ENCODE assay signal across 2 cellular contexts in the genomic region with DNA sequence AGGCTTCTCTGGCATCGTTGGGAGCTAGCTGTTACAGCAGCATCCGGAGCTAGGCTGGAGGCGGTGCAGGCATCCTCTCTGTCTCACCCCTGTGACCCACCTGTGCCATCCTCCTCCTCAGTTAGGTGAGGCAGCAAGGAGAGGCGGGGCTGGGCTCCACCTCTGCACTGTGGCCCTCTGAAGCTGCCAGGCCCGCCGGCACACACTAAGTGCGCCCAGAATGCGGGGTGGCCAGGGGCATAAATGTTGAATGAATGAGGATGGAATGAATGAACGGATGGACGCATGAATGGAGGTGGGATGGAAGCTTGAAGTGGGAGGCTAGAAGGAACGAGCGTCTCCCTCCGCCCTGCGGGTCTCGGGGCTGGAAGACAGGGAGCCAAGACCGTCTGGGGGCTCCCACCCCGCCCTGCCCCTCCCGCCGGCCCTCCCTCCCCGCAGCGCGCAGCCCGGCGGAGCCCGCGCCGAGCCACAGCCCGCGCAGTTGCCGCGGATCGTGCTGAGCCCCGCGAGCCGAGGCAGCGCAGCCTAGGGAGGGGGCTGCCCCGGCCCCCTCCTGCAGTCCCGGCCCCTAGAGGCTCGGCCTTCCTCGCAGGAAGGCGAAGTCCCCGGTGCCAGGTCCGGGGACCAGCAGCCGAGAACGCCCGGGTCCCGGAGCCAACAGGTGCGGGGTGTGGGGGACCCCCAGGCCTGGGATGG.
TF ChIP-seq lines count a peak whose summit lies in the region.

Gene HCRTR1 (plus strand): TSS at position 472 of the 699 bp plus-strand sequence. CDS start 1,504 bp downstream, outside the sequence.

TF ChIP-seq in Ishikawa, 13 proteins besides CTCF, POLR2A, EP300 and RAD21:
- TF ChIP-seq, protein P1, sequence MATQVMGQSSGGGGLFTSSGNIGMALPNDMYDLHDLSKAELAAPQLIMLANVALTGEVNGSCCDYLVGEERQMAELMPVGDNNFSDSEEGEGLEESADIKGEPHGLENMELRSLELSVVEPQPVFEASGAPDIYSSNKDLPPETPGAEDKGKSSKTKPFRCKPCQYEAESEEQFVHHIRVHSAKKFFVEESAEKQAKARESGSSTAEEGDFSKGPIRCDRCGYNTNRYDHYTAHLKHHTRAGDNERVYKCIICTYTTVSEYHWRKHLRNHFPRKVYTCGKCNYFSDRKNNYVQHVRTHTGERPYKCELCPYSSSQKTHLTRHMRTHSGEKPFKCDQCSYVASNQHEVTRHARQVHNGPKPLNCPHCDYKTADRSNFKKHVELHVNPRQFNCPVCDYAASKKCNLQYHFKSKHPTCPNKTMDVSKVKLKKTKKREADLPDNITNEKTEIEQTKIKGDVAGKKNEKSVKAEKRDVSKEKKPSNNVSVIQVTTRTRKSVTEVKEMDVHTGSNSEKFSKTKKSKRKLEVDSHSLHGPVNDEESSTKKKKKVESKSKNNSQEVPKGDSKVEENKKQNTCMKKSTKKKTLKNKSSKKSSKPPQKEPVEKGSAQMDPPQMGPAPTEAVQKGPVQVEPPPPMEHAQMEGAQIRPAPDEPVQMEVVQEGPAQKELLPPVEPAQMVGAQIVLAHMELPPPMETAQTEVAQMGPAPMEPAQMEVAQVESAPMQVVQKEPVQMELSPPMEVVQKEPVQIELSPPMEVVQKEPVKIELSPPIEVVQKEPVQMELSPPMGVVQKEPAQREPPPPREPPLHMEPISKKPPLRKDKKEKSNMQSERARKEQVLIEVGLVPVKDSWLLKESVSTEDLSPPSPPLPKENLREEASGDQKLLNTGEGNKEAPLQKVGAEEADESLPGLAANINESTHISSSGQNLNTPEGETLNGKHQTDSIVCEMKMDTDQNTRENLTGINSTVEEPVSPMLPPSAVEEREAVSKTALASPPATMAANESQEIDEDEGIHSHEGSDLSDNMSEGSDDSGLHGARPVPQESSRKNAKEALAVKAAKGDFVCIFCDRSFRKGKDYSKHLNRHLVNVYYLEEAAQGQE (IDR thresholded peaks at IDR 0.05; ENCODE audit: low read depth) = no peak
- no peak for TF ChIP-seq TCF12 (IDR thresholded peaks at IDR 0.05; ENCODE audit: low read depth)
- no peak for TF ChIP-seq USF1 (IDR thresholded peaks at IDR 0.05)
- TF ChIP-seq FOXM1 (IDR thresholded peaks at IDR 0.05; ENCODE audit: borderline replicate concordance, low read depth) = no peak
- TF ChIP-seq, protein P2, sequence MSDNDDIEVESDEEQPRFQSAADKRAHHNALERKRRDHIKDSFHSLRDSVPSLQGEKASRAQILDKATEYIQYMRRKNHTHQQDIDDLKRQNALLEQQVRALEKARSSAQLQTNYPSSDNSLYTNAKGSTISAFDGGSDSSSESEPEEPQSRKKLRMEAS (IDR thresholded peaks at IDR 0.05) = peak; percentile 19; the same call in 1 of the 2 replicates

TF ChIP-seq in GM12878, 131 proteins besides CTCF, POLR2A, EP300 and RAD21 (continued from another document):
- TF ChIP-seq, protein P3, sequence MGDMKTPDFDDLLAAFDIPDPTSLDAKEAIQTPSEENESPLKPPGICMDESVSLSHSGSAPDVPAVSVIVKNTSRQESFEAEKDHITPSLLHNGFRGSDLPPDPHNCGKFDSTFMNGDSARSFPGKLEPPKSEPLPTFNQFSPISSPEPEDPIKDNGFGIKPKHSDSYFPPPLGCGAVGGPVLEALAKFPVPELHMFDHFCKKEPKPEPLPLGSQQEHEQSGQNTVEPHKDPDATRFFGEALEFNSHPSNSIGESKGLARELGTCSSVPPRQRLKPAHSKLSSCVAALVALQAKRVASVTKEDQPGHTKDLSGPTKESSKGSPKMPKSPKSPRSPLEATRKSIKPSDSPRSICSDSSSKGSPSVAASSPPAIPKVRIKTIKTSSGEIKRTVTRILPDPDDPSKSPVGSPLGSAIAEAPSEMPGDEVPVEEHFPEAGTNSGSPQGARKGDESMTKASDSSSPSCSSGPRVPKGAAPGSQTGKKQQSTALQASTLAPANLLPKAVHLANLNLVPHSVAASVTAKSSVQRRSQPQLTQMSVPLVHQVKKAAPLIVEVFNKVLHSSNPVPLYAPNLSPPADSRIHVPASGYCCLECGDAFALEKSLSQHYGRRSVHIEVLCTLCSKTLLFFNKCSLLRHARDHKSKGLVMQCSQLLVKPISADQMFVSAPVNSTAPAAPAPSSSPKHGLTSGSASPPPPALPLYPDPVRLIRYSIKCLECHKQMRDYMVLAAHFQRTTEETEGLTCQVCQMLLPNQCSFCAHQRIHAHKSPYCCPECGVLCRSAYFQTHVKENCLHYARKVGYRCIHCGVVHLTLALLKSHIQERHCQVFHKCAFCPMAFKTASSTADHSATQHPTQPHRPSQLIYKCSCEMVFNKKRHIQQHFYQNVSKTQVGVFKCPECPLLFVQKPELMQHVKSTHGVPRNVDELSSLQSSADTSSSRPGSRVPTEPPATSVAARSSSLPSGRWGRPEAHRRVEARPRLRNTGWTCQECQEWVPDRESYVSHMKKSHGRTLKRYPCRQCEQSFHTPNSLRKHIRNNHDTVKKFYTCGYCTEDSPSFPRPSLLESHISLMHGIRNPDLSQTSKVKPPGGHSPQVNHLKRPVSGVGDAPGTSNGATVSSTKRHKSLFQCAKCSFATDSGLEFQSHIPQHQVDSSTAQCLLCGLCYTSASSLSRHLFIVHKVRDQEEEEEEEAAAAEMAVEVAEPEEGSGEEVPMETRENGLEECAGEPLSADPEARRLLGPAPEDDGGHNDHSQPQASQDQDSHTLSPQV (IDR thresholded peaks at IDR 0.05) = no peak
- TF ChIP-seq HDGF (IDR thresholded peaks at IDR 0.05) = no peak
- TF ChIP-seq, protein P4, sequence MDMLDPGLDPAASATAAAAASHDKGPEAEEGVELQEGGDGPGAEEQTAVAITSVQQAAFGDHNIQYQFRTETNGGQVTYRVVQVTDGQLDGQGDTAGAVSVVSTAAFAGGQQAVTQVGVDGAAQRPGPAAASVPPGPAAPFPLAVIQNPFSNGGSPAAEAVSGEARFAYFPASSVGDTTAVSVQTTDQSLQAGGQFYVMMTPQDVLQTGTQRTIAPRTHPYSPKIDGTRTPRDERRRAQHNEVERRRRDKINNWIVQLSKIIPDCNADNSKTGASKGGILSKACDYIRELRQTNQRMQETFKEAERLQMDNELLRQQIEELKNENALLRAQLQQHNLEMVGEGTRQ (IDR thresholded peaks at IDR 0.05; ENCODE audit: borderline replicate concordance, low read depth, low read length) = no peak
- no peak for TF ChIP-seq PML (IDR thresholded peaks at IDR 0.05; ENCODE audit: low read length)
- TF ChIP-seq, protein P2 (IDR thresholded peaks at IDR 0.05; ENCODE audit: low read depth, low read length) = no peak
- TF ChIP-seq ZNF274 (IDR thresholded peaks at IDR 0.05; ENCODE audit: insufficient read depth, insufficient read length) = no peak
- TF ChIP-seq TCF7 (IDR thresholded peaks at IDR 0.05; ENCODE audit: borderline replicate concordance) = no peak
- TF ChIP-seq HDAC2 (IDR thresholded peaks at IDR 0.05) = no peak
- TF ChIP-seq, protein P5, sequence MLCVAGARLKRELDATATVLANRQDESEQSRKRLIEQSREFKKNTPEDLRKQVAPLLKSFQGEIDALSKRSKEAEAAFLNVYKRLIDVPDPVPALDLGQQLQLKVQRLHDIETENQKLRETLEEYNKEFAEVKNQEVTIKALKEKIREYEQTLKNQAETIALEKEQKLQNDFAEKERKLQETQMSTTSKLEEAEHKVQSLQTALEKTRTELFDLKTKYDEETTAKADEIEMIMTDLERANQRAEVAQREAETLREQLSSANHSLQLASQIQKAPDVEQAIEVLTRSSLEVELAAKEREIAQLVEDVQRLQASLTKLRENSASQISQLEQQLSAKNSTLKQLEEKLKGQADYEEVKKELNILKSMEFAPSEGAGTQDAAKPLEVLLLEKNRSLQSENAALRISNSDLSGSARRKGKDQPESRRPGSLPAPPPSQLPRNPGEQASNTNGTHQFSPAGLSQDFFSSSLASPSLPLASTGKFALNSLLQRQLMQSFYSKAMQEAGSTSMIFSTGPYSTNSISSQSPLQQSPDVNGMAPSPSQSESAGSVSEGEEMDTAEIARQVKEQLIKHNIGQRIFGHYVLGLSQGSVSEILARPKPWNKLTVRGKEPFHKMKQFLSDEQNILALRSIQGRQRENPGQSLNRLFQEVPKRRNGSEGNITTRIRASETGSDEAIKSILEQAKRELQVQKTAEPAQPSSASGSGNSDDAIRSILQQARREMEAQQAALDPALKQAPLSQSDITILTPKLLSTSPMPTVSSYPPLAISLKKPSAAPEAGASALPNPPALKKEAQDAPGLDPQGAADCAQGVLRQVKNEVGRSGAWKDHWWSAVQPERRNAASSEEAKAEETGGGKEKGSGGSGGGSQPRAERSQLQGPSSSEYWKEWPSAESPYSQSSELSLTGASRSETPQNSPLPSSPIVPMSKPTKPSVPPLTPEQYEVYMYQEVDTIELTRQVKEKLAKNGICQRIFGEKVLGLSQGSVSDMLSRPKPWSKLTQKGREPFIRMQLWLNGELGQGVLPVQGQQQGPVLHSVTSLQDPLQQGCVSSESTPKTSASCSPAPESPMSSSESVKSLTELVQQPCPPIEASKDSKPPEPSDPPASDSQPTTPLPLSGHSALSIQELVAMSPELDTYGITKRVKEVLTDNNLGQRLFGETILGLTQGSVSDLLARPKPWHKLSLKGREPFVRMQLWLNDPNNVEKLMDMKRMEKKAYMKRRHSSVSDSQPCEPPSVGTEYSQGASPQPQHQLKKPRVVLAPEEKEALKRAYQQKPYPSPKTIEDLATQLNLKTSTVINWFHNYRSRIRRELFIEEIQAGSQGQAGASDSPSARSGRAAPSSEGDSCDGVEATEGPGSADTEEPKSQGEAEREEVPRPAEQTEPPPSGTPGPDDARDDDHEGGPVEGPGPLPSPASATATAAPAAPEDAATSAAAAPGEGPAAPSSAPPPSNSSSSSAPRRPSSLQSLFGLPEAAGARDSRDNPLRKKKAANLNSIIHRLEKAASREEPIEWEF (IDR thresholded peaks at IDR 0.05; ENCODE audit: insufficient replicate concordance, low read depth, low read length) = no peak
- TF ChIP-seq CREB1 (IDR thresholded peaks at IDR 0.05; ENCODE audit: low read depth) = no peak
- TF ChIP-seq FOXK2 (IDR thresholded peaks at IDR 0.05) = no peak
- no peak for TF ChIP-seq RELA (IDR thresholded peaks at IDR 0.05; ENCODE audit: borderline replicate concordance, partially characterized antibody)
- no peak for TF ChIP-seq SREBF1 (IDR thresholded peaks at IDR 0.05; ENCODE audit: low read length)
- TF ChIP-seq POLR2AphosphoS2 (IDR thresholded peaks at IDR 0.05; ENCODE audit: low read depth, low read length) = no peak
